Comparison of ENCODE assay signal across 16 cellular contexts in genomic region chr2:27265536-27265870, GRCh38. TPM values are rescaled to one million over a fixed set of nuclear protein-coding genes. Genes with fewer than 3 reads are reported as not detected.
A peak's percentile ranks its signal among the peaks of the same experiment; 100 is the strongest.
DNase-seq lines count a peak whose midpoint lies in the region; ATAC-seq and TF ChIP-seq lines count a peak whose summit lies in the region.
"Had no signal": no experiment of that assay in that cellular context is flagged by ENCODE, and none has a peak within 500 bp of the region (broad histone marks: within the 10 kb centered on the region; RNA-seq: fewer than 3 reads in every experiment).

No MANE protein-coding gene starts in this region.

- H3K27ac Mint-ChIP-seq in CD14-positive monocyte = peak overlapping the region in 1 of 7 donors; percentile 20
- peak overlapping the region in 1 of 8 donors; percentile 44 for H3K27ac Mint-ChIP-seq in CD8-positive, alpha-beta memory T cell
- H3K27ac Mint-ChIP-seq in activated T-helper 2 cell treated with anti-CD3 and anti-CD28 coated beads, Interferon-gamma antibody, Interleukin-2, Interleukin-4, amounts not matched to agents 10 μg/mL and 5 μg/mL and 100 μg/mL, durations not matched to agents 14 hours and 24 hours and 36 hours = no peak overlapping the region
- H3K27ac Mint-ChIP-seq in naive thymus-derived CD8-positive, alpha-beta T cell = peak overlapping the region in 1 of 10 donors; percentile 34

- TF ChIP-seq CTCF in CD14-positive monocyte (IDR thresholded peaks at IDR 0.05) = no peak

- H3K9me3 ChIP-seq in CD8-positive, alpha-beta memory T cell (ENCODE audit: low read length) = no peaks in the 10 kb centered on the region
- H3K9me3 ChIP-seq: breast epithelium, sigmoid colon, transverse colon had no signal

- POLR2A ChIA-PET in CD8-positive, alpha-beta memory T cell (lab: Charles Lee) = interaction anchor here (0.6 kb wide), 1 partner anchor 17 kb away, joined by 3 read pairs; no protein-coding TSS in a partner anchor
- POLR2A ChIA-PET in naive thymus-derived CD8-positive, alpha-beta T cell (lab: Charles Lee) = interaction anchor here (1.2 to 2.5 kb wide), 3 partner anchors 14 to 57 kb away, joined by 3 to 11 read pairs (median 4); partner anchors contain the start of gene MPV17

- peaks cover 14 to 20% (median 15%) of the 10 kb centered on the region in 3 donors for H3K27me3 Mint-ChIP-seq in CD14-positive monocyte (ENCODE audit: low read depth in 3 of 3)
- H3K27me3 Mint-ChIP-seq in CD8-positive, alpha-beta memory T cell = peaks cover 29 to 43% of the 10 kb centered on the region in 2 donors
- H3K27me3 Mint-ChIP-seq in activated T-helper 2 cell treated with anti-CD3 and anti-CD28 coated beads, Interferon-gamma antibody, Interleukin-2, Interleukin-4, amounts not matched to agents 10 μg/mL and 5 μg/mL and 100 μg/mL, durations not matched to agents 14 hours and 24 hours and 36 hours (ENCODE audit: low read depth) = peaks cover 42% of the 10 kb centered on the region
- H3K27me3 Mint-ChIP-seq in naive thymus-derived CD8-positive, alpha-beta T cell = peaks cover 23 to 35% (median 32%) of the 10 kb centered on the region in 5 donors

- ATAC-seq in naive thymus-derived CD8-positive, alpha-beta T cell = no peak
- no peak for ATAC-seq in HG03378 (IDR thresholded peaks at IDR 0.05; ENCODE audit: unreplicated experiment)

- H3K36me3 ChIP-seq in CD8-positive, alpha-beta memory T cell (ENCODE audit: insufficient read depth, low read length) = no peaks in the 10 kb centered on the region
- H3K36me3 ChIP-seq: breast epithelium, sigmoid colon, transverse colon had no signal

- H3K4me1 ChIP-seq in CD8-positive, alpha-beta memory T cell (ENCODE audit: insufficient read depth, low read length) = peaks cover 19% of the 10 kb centered on the region

- H3K9me3 Mint-ChIP-seq in CD14-positive monocyte = peaks cover 0 to 18% (median 13%) of the 10 kb centered on the region in 7 donors
- H3K9me3 Mint-ChIP-seq in CD8-positive, alpha-beta memory T cell = peaks cover 0 to 2% (median 0%) of the 10 kb centered on the region in 5 donors
- H3K9me3 Mint-ChIP-seq in activated T-helper 2 cell treated with anti-CD3 and anti-CD28 coated beads, Interferon-gamma antibody, Interleukin-2, Interleukin-4, amounts not matched to agents 10 μg/mL and 5 μg/mL and 100 μg/mL, durations not matched to agents 14 hours and 24 hours and 36 hours = no peaks in the 10 kb centered on the region
- peaks cover 0 to 2% (median 0%) of the 10 kb centered on the region in 9 donors for H3K9me3 Mint-ChIP-seq in naive thymus-derived CD8-positive, alpha-beta T cell

- peaks cover 10 to 22% of the 10 kb centered on the region in 2 donors for H3K36me3 Mint-ChIP-seq in CD14-positive monocyte
- H3K36me3 Mint-ChIP-seq in CD8-positive, alpha-beta memory T cell = peaks cover 0 to 2% (median 0%) of the 10 kb centered on the region in 3 donors
- H3K36me3 Mint-ChIP-seq in activated T-helper 2 cell treated with anti-CD3 and anti-CD28 coated beads, Interferon-gamma antibody, Interleukin-2, Interleukin-4, amounts not matched to agents 10 μg/mL and 5 μg/mL and 100 μg/mL, durations not matched to agents 14 hours and 24 hours and 36 hours (ENCODE audit: low read depth) = no peaks in the 10 kb centered on the region
- peaks cover 0 to 14% (median 2%) of the 10 kb centered on the region in 3 donors for H3K36me3 Mint-ChIP-seq in naive thymus-derived CD8-positive, alpha-beta T cell

- DNase-seq in CD14-positive monocyte (ENCODE audit: low spot score) (no peak), ecto neural progenitor cell (ENCODE audit: low spot score) (no peak), DMS53 treated with DMSO at 0.1 percent for 48 hours (lab: John Stamatoyannopoulos, UW; ENCODE audit: unreplicated experiment) (no peak), DMS 273 treated with DMSO at 0.1 percent for 48 hours (lab: John Stamatoyannopoulos, UW) (no peak)
- DNase-seq in CD8-positive, alpha-beta memory T cell = no peak
- no peak for DNase-seq in activated T-helper 2 cell treated with anti-CD3 and anti-CD28 coated beads, Interferon-gamma antibody, Interleukin-2, Interleukin-4, amounts not matched to agents 10 μg/mL and 5 μg/mL and 100 μg/mL, durations not matched to agents 14 hours and 24 hours and 36 hours (ENCODE audit: low spot score)
- DNase-seq in naive thymus-derived CD8-positive, alpha-beta T cell = no peak
- DNase-seq: sigmoid colon had no signal

- peaks cover 29% of the 10 kb centered on the region for H3K4me1 Mint-ChIP-seq in CD14-positive monocyte
- H3K4me1 Mint-ChIP-seq in CD8-positive, alpha-beta memory T cell = peaks cover 25 to 36% (median 31%) of the 10 kb centered on the region in 3 donors
- H3K4me1 Mint-ChIP-seq in activated T-helper 2 cell treated with anti-CD3 and anti-CD28 coated beads, Interferon-gamma antibody, Interleukin-2, Interleukin-4, amounts not matched to agents 10 μg/mL and 5 μg/mL and 100 μg/mL, durations not matched to agents 14 hours and 24 hours and 36 hours (ENCODE audit: low read depth) = peaks cover 18% of the 10 kb centered on the region
- H3K4me1 Mint-ChIP-seq in naive thymus-derived CD8-positive, alpha-beta T cell = peaks cover 22 to 30% (median 28%) of the 10 kb centered on the region in 4 donors

- H3K4me3 Mint-ChIP-seq in CD14-positive monocyte = peak overlapping the region; percentile 37 to 97
- peak overlapping the region in 4 of 7 donors; percentile 57 to 71 (median 62) for H3K4me3 Mint-ChIP-seq in CD8-positive, alpha-beta memory T cell
- peak overlapping the region; percentile 37 for H3K4me3 Mint-ChIP-seq in activated T-helper 2 cell treated with anti-CD3 and anti-CD28 coated beads, Interferon-gamma antibody, Interleukin-2, Interleukin-4, amounts not matched to agents 10 μg/mL and 5 μg/mL and 100 μg/mL, durations not matched to agents 14 hours and 24 hours and 36 hours (ENCODE audit: low read depth)
- peak overlapping the region in 7 of 10 donors; percentile 48 to 80 (median 68) for H3K4me3 Mint-ChIP-seq in naive thymus-derived CD8-positive, alpha-beta T cell

- CTCF ChIA-PET in CD8-positive, alpha-beta memory T cell (lab: Charles Lee) = interaction anchor here (0.9 to 5.5 kb wide), 11 partner anchors 8 to 301 kb away, joined by 3 to 42 read pairs (median 4); no protein-coding TSS in a partner anchor

- H3K27me3 ChIP-seq in CD8-positive, alpha-beta memory T cell (ENCODE audit: insufficient read depth, low read length, poor library complexity, severe bottlenecking) = peaks cover 26% of the 10 kb centered on the region

- no peak overlapping the region for H3K4me3 ChIP-seq in CD8-positive, alpha-beta memory T cell (ENCODE audit: low read length)

- intact Hi-C loops in CD14-positive monocyte (cut with micrococcal nuclease) = no loop called here
- intact Hi-C loops in activated T-helper 2 cell treated with anti-CD3 and anti-CD28 coated beads, Interferon-gamma antibody, Interleukin-2, Interleukin-4, amounts not matched to agents 10 μg/mL and 5 μg/mL and 100 μg/mL, durations not matched to agents 14 hours and 24 hours and 36 hours (cut with micrococcal nuclease) = no loop called here

- H3K27ac ChIP-seq in CD8-positive, alpha-beta memory T cell (ENCODE audit: low read depth, low read length) = no peak overlapping the region
- H3K27ac ChIP-seq: breast epithelium, C4-2B, sigmoid colon, transverse colon had no signal

RNA-seq across cellular contexts. Expression of gene SLC30A3, which starts 2.7 kb away (rescaled TPM):
- not detected for polyA plus RNA-seq in CD14-positive monocyte
- under 1 TPM; 0.33 to 0.55 TPM for total RNA-seq in CD8-positive, alpha-beta memory T cell
- not detected for polyA plus RNA-seq in CD8-positive, alpha-beta memory T cell
- total RNA-seq in activated T-helper 2 cell treated with anti-CD3 and anti-CD28 coated beads, Interferon-gamma antibody, Interleukin-2, Interleukin-4, amounts not matched to agents 10 μg/mL and 5 μg/mL and 100 μg/mL, durations not matched to agents 14 hours and 24 hours and 36 hours = 1.7 and 1.9 TPM in 2 replicates
- total RNA-seq in naive thymus-derived CD8-positive, alpha-beta T cell = not detected
- under 1 TPM in 1 of 3 donors, not detected in 2; 0.13 TPM for polyA plus RNA-seq in naive thymus-derived CD8-positive, alpha-beta T cell
- total RNA-seq: left lobe of liver had no signal

RNA-seq across cellular contexts. Expression of gene DNAJC5G, which starts 9.7 kb away (rescaled TPM):
- not detected for polyA plus RNA-seq in CD14-positive monocyte
- total RNA-seq in CD8-positive, alpha-beta memory T cell = not detected
- not detected for polyA plus RNA-seq in CD8-positive, alpha-beta memory T cell
- not detected in 2 replicates for total RNA-seq in activated T-helper 2 cell treated with anti-CD3 and anti-CD28 coated beads, Interferon-gamma antibody, Interleukin-2, Interleukin-4, amounts not matched to agents 10 μg/mL and 5 μg/mL and 100 μg/mL, durations not matched to agents 14 hours and 24 hours and 36 hours
- total RNA-seq in naive thymus-derived CD8-positive, alpha-beta T cell = not detected
- not detected for polyA plus RNA-seq in naive thymus-derived CD8-positive, alpha-beta T cell
- total RNA-seq: breast epithelium, fibroblast of lung, left lobe of liver, LHCN-M2, myocyte, transverse colon had no signal
- polyA plus RNA-seq: fibroblast of lung, sigmoid colon had no signal

RNA-seq across cellular contexts. Expression of gene TRIM54, which starts 16.7 kb away (rescaled TPM):
- polyA plus RNA-seq in CD14-positive monocyte = not detected
- total RNA-seq in CD8-positive, alpha-beta memory T cell = under 1 TPM; 0.22 TPM
- polyA plus RNA-seq in CD8-positive, alpha-beta memory T cell = not detected
- 0.21 and 0.25 TPM in 2 replicates for total RNA-seq in activated T-helper 2 cell treated with anti-CD3 and anti-CD28 coated beads, Interferon-gamma antibody, Interleukin-2, Interleukin-4, amounts not matched to agents 10 μg/mL and 5 μg/mL and 100 μg/mL, durations not matched to agents 14 hours and 24 hours and 36 hours
- total RNA-seq in naive thymus-derived CD8-positive, alpha-beta T cell = under 1 TPM in 1 of 2 experiments, not detected in 1; 0.19 TPM
- polyA plus RNA-seq in naive thymus-derived CD8-positive, alpha-beta T cell = not detected
- total RNA-seq: left lobe of liver had no signal
- polyA plus RNA-seq: fibroblast of lung had no signal

RNA-seq across cellular contexts. Expression of gene UCN, which starts 42.7 kb away (rescaled TPM):
- under 1 TPM; 0.39 to 0.60 TPM for polyA plus RNA-seq in CD14-positive monocyte
- total RNA-seq in CD8-positive, alpha-beta memory T cell = 1 to 10 TPM; 1.7 to 2.6 TPM
- polyA plus RNA-seq in CD8-positive, alpha-beta memory T cell = 0.71 TPM
- total RNA-seq in activated T-helper 2 cell treated with anti-CD3 and anti-CD28 coated beads, Interferon-gamma antibody, Interleukin-2, Interleukin-4, amounts not matched to agents 10 μg/mL and 5 μg/mL and 100 μg/mL, durations not matched to agents 14 hours and 24 hours and 36 hours = 0.94 and 1.3 TPM in 2 replicates
- 1 to 10 TPM; 5.9 to 6.9 TPM for total RNA-seq in naive thymus-derived CD8-positive, alpha-beta T cell
- 1 to 10 TPM in 2 of 3 donors, under 1 TPM in 1; 0.54 to 1.3 (median 1.2) TPM for polyA plus RNA-seq in naive thymus-derived CD8-positive, alpha-beta T cell
- polyA plus RNA-seq: fibroblast of lung had no signal

RNA-seq across cellular contexts. Expression of gene CAD, which starts 48.3 kb away (rescaled TPM):
- 1 to 10 TPM in 1 of 2 donors, under 1 TPM in 1; 0.71 to 1.7 TPM for polyA plus RNA-seq in CD14-positive monocyte
- total RNA-seq in CD8-positive, alpha-beta memory T cell = 100 to 1,000 TPM; 147 to 154 TPM
- 27.0 TPM for polyA plus RNA-seq in CD8-positive, alpha-beta memory T cell
- 141 and 146 TPM in 2 replicates for total RNA-seq in activated T-helper 2 cell treated with anti-CD3 and anti-CD28 coated beads, Interferon-gamma antibody, Interleukin-2, Interleukin-4, amounts not matched to agents 10 μg/mL and 5 μg/mL and 100 μg/mL, durations not matched to agents 14 hours and 24 hours and 36 hours
- total RNA-seq in naive thymus-derived CD8-positive, alpha-beta T cell = 10 to 100 TPM; 52.8 to 59.7 TPM
- 10 to 100 TPM; 18.0 to 31.9 (median 27.7) TPM for polyA plus RNA-seq in naive thymus-derived CD8-positive, alpha-beta T cell
